1 cellular context compared by ENCODE assay signal in the genomic region with DNA sequence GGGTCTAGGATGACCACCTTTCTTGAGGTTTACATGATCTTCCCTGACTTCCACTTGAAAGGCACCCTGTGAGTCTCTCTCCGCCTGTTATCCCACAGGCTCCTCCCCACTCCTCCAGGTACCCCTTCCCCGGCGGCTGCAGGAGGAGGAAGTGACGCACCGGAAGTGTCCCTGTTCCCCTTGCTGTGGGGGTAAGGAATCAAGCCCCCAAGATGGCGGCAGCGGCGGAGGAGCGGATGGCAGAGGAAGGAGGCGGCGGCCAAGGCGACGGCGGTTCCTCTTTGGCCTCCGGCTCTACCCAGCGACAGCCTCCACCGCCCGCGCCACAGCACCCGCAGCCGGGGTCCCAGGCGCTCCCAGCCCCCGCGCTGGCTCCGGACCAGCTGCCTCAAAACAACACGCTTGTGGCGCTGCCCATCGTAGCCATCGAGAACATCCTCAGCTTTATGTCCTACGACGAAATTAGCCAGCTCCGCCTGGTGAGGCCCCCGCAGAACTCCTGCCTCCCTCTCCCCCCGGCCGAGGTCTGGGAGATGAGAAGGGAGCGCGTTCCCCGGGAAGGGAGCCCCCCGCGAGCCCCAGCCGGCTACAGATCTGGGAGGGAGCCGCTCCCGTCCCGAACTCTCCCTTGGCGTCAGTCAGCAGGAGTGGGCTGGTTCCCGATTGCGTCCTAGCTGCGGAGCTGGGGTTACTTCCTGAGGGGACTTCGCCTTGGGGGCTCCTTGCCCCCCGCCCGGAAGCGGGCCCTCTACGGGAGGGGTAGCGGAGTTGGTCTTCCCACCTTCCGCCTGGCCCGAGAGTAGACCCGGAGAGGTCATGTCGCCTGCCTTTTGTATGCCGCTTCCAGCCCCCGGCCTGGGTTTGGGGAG.
TF ChIP-seq lines count a peak whose summit lies in the region.

A gene with protein sequence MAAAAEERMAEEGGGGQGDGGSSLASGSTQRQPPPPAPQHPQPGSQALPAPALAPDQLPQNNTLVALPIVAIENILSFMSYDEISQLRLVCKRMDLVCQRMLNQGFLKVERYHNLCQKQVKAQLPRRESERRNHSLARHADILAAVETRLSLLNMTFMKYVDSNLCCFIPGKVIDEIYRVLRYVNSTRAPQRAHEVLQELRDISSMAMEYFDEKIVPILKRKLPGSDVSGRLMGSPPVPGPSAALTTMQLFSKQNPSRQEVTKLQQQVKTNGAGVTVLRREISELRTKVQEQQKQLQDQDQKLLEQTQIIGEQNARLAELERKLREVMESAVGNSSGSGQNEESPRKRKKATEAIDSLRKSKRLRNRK (plus strand): TSS at position 194 of the 869 bp plus-strand sequence. CDS start 19 bp downstream, at position 213.

TF ChIP-seq in HepG2, 621 proteins besides CTCF, POLR2A, EP300 and RAD21 (continued from another document and continues in another):
- peak; percentile 64; the same call in 1 of the 2 replicates for TF ChIP-seq SIN3A (IDR thresholded peaks at IDR 0.05; ENCODE audit: borderline replicate concordance, low read depth, low read length)
- TF ChIP-seq, protein P1, sequence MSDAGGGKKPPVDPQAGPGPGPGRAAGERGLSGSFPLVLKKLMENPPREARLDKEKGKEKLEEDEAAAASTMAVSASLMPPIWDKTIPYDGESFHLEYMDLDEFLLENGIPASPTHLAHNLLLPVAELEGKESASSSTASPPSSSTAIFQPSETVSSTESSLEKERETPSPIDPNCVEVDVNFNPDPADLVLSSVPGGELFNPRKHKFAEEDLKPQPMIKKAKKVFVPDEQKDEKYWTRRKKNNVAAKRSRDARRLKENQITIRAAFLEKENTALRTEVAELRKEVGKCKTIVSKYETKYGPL (CRISPR knock-in tag; IDR thresholded peaks at IDR 0.05), result no peak
- no peak for TF ChIP-seq CHD4 (IDR thresholded peaks at IDR 0.05; ENCODE audit: borderline replicate concordance, low read length)
- TF ChIP-seq ZNF75D (CRISPR knock-in tag; IDR thresholded peaks at IDR 0.05; ENCODE audit: borderline replicate concordance), result no peak
- TF ChIP-seq ZNF260 (CRISPR knock-in tag; IDR thresholded peaks at IDR 0.05; ENCODE audit: borderline replicate concordance, low read depth), result no peak
- TF ChIP-seq FOXA1 (IDR thresholded peaks at IDR 0.05), result no peak
- TF ChIP-seq FOXA1 (CRISPR knock-in tag; IDR thresholded peaks at IDR 0.05), result 0 out of 2 replicates have a peak, but pooled peaks have one; percentile 17
- TF ChIP-seq ZIK1 (CRISPR knock-in tag; IDR thresholded peaks at IDR 0.05; ENCODE audit: borderline replicate concordance, low read depth), result peak; percentile 50; the same call in 1 of the 2 replicates
- TF ChIP-seq, protein P2, sequence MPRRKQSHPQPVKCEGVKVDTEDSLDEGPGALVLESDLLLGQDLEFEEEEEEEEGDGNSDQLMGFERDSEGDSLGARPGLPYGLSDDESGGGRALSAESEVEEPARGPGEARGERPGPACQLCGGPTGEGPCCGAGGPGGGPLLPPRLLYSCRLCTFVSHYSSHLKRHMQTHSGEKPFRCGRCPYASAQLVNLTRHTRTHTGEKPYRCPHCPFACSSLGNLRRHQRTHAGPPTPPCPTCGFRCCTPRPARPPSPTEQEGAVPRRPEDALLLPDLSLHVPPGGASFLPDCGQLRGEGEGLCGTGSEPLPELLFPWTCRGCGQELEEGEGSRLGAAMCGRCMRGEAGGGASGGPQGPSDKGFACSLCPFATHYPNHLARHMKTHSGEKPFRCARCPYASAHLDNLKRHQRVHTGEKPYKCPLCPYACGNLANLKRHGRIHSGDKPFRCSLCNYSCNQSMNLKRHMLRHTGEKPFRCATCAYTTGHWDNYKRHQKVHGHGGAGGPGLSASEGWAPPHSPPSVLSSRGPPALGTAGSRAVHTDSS (CRISPR knock-in tag; conservative IDR thresholded peaks at IDR 0.05), result no peak
- 0 out of 2 replicates have a peak, but pooled peaks have one; percentile 34 for TF ChIP-seq DNMT3B (CRISPR knock-in tag; conservative IDR thresholded peaks at IDR 0.05)
- TF ChIP-seq ZNF138 (CRISPR knock-in tag; IDR thresholded peaks at IDR 0.05; ENCODE audit: low read depth), result no peak
- no peak for TF ChIP-seq NPAS2 (CRISPR knock-in tag; IDR thresholded peaks at IDR 0.05; ENCODE audit: borderline replicate concordance)
- TF ChIP-seq FOSL1 (CRISPR knock-in tag; IDR thresholded peaks at IDR 0.05; ENCODE audit: borderline replicate concordance), result no peak
- TF ChIP-seq ZBTB8A (CRISPR knock-in tag; IDR thresholded peaks at IDR 0.05; ENCODE audit: borderline replicate concordance, low read depth), result no peak
- TF ChIP-seq, protein P3, sequence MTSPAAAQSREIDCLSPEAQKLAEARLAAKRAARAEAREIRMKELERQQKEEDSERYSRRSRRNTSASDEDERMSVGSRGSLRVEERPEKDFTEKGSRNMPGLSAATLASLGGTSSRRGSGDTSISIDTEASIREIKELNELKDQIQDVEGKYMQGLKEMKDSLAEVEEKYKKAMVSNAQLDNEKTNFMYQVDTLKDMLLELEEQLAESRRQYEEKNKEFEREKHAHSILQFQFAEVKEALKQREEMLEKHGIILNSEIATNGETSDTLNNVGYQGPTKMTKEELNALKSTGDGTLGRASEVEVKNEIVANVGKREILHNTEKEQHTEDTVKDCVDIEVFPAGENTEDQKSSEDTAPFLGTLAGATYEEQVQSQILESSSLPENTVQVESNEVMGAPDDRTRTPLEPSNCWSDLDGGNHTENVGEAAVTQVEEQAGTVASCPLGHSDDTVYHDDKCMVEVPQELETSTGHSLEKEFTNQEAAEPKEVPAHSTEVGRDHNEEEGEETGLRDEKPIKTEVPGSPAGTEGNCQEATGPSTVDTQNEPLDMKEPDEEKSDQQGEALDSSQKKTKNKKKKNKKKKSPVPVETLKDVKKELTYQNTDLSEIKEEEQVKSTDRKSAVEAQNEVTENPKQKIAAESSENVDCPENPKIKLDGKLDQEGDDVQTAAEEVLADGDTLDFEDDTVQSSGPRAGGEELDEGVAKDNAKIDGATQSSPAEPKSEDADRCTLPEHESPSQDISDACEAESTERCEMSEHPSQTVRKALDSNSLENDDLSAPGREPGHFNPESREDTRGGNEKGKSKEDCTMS (CRISPR knock-in tag; conservative IDR thresholded peaks at IDR 0.05), result no peak
- no peak for TF ChIP-seq NR3C1 (CRISPR knock-in tag; IDR thresholded peaks at IDR 0.05)
- TF ChIP-seq DMAP1 (CRISPR knock-in tag; IDR thresholded peaks at IDR 0.05), result peak; percentile 60; the same call in 1 of the 2 replicates
- TF ChIP-seq, protein P4, sequence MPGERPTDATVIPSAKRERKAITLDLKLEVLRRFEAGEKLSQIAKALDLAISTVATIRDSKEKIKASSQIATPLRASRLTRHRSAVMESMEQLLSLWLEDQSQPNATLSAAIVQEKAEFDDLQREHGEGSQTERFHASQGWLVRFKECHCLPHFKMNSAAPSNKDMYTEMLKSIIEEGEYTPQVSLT (CRISPR knock-in tag; IDR thresholded peaks at IDR 0.05; ENCODE audit: borderline replicate concordance, low read depth), result no peak
- TF ChIP-seq SAFB2 (CRISPR knock-in tag; IDR thresholded peaks at IDR 0.05; ENCODE audit: borderline replicate concordance, low read depth), result no peak
- peak; percentile 77 for TF ChIP-seq SALL1 (CRISPR knock-in tag; IDR thresholded peaks at IDR 0.05)
- TF ChIP-seq ZNF660 (CRISPR knock-in tag; IDR thresholded peaks at IDR 0.05; ENCODE audit: borderline replicate concordance, low read depth), result no peak
- TF ChIP-seq ZNF782 (CRISPR knock-in tag; IDR thresholded peaks at IDR 0.05; ENCODE audit: borderline replicate concordance), result 0 out of 2 replicates have a peak, but pooled peaks have one; percentile 24
- TF ChIP-seq, protein P5, sequence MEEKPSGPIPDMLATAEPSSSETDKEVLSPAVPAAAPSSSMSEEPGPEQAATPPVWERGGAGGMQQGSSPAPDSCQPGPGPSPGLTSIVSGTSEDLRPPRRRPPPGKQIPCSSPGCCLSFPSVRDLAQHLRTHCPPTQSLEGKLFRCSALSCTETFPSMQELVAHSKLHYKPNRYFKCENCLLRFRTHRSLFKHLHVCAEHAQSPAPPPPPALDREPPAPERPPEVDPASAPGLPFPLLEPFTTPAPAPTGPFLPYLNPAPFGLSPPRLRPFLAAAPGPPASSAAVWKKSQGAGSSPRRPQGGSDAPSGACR (CRISPR knock-in tag; IDR thresholded peaks at IDR 0.05), result no peak
- peak; percentile 63 for TF ChIP-seq TEAD3 (CRISPR knock-in tag; optimal IDR thresholded peaks at IDR 0.05; ENCODE audit: borderline replicate concordance)
- no peak for TF ChIP-seq ZNF749 (CRISPR knock-in tag; IDR thresholded peaks at IDR 0.05; ENCODE audit: borderline replicate concordance)
- peak; percentile 90 for TF ChIP-seq SAP130 (CRISPR knock-in tag; IDR thresholded peaks at IDR 0.05; ENCODE audit: low read depth)
- peak in 1 of 2 experiments; percentile 70; a peak in 1 of 4 replicates for TF ChIP-seq KLF16 (CRISPR knock-in tag; IDR thresholded peaks at IDR 0.05)
- no peak for TF ChIP-seq ZNF274 (CRISPR knock-in tag; IDR thresholded peaks at IDR 0.05)
- TF ChIP-seq, protein P6, sequence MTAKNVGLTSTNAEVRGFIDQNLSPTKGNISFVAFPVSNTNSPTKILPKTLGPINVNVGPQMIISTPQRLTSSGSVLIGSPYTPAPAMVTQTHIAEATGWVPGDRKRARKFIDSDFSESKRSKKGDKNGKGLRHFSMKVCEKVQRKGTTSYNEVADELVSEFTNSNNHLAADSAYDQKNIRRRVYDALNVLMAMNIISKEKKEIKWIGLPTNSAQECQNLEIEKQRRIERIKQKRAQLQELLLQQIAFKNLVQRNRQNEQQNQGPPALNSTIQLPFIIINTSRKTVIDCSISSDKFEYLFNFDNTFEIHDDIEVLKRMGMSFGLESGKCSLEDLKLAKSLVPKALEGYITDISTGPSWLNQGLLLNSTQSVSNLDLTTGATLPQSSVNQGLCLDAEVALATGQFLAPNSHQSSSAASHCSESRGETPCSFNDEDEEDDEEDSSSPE (CRISPR knock-in tag; IDR thresholded peaks at IDR 0.05), result peak; percentile 46; the same call in 1 of the 2 replicates
- no peak for TF ChIP-seq SIX4 (CRISPR knock-in tag; IDR thresholded peaks at IDR 0.05)
- TF ChIP-seq, protein P7, sequence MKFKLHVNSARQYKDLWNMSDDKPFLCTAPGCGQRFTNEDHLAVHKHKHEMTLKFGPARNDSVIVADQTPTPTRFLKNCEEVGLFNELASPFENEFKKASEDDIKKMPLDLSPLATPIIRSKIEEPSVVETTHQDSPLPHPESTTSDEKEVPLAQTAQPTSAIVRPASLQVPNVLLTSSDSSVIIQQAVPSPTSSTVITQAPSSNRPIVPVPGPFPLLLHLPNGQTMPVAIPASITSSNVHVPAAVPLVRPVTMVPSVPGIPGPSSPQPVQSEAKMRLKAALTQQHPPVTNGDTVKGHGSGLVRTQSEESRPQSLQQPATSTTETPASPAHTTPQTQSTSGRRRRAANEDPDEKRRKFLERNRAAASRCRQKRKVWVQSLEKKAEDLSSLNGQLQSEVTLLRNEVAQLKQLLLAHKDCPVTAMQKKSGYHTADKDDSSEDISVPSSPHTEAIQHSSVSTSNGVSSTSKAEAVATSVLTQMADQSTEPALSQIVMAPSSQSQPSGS (CRISPR knock-in tag; IDR thresholded peaks at IDR 0.05), result 0 out of 2 replicates have a peak, but pooled peaks have one; percentile 31
- peak; percentile 99 for TF ChIP-seq SRSF1 (optimal IDR thresholded peaks at IDR 0.05; ENCODE audit: low read depth, low read length)
- peak; percentile 56; the same call in 1 of the 2 replicates for TF ChIP-seq KLF12 (CRISPR knock-in tag; IDR thresholded peaks at IDR 0.05; ENCODE audit: borderline replicate concordance)
- no peak for TF ChIP-seq ATF7 (IDR thresholded peaks at IDR 0.05)
- 0 out of 2 replicates have a peak, but pooled peaks have one; percentile 24 for TF ChIP-seq ATF7 (CRISPR knock-in tag; IDR thresholded peaks at IDR 0.05)
- no peak for TF ChIP-seq CC2D1A (CRISPR knock-in tag; IDR thresholded peaks at IDR 0.05)
- TF ChIP-seq, protein P8, sequence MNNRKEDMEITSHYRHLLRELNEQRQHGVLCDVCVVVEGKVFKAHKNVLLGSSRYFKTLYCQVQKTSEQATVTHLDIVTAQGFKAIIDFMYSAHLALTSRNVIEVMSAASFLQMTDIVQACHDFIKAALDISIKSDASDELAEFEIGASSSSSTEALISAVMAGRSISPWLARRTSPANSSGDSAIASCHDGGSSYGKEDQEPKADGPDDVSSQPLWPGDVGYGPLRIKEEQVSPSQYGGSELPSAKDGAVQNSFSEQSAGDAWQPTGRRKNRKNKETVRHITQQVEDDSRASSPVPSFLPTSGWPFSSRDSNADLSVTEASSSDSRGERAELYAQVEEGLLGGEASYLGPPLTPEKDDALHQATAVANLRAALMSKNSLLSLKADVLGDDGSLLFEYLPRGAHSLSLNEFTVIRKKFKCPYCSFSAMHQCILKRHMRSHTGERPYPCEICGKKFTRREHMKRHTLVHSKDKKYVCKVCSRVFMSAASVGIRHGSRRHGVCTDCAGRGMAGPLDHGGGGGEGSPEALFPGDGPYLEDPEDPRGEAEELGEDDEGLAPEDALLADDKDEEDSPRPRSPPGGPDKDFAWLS (CRISPR knock-in tag; IDR thresholded peaks at IDR 0.05; ENCODE audit: borderline replicate concordance), result peak; percentile 25; the same call in 1 of the 2 replicates
- TF ChIP-seq SOX13 (IDR thresholded peaks at IDR 0.05), result no peak; the same call in 1 of the 2 replicates
- peak in 1 of 2 experiments; percentile 50; a peak in 2 of 4 replicates for TF ChIP-seq SOX13 (CRISPR knock-in tag; conservative IDR thresholded peaks at IDR 0.05 in 1 of 2, IDR thresholded peaks at IDR 0.05 in 1 of 2)
- peak; percentile 80; the same call in 1 of the 2 replicates for TF ChIP-seq MAZ (IDR thresholded peaks at IDR 0.05; ENCODE audit: borderline replicate concordance, low read depth, low read length)
- TF ChIP-seq MAZ (CRISPR knock-in tag; IDR thresholded peaks at IDR 0.05; ENCODE audit: low read depth), result peak; percentile 97
- no peak for TF ChIP-seq HES4 (CRISPR knock-in tag; IDR thresholded peaks at IDR 0.05; ENCODE audit: borderline replicate concordance)
- TF ChIP-seq GABPB1 (CRISPR knock-in tag; IDR thresholded peaks at IDR 0.05), result peak; percentile 98
- no peak for TF ChIP-seq RAD51 (IDR thresholded peaks at IDR 0.05; ENCODE audit: borderline replicate concordance)
- 0 out of 2 replicates have a peak, but pooled peaks have one; percentile 36 for TF ChIP-seq FIP1L1 (IDR thresholded peaks at IDR 0.05; ENCODE audit: borderline replicate concordance, insufficient read depth, low read depth, low read length)
- TF ChIP-seq PRMT3 (CRISPR knock-in tag; IDR thresholded peaks at IDR 0.05; ENCODE audit: borderline replicate concordance, low read depth), result no peak
- no peak for TF ChIP-seq ZFP62 (CRISPR knock-in tag; IDR thresholded peaks at IDR 0.05)
- TF ChIP-seq ZNF850 (CRISPR knock-in tag; conservative IDR thresholded peaks at IDR 0.05), result no peak
- 0 out of 2 replicates have a peak, but pooled peaks have one; percentile 49 for TF ChIP-seq ZZZ3 (CRISPR knock-in tag; IDR thresholded peaks at IDR 0.05; ENCODE audit: borderline replicate concordance)
- TF ChIP-seq ARHGAP35 (CRISPR knock-in tag; IDR thresholded peaks at IDR 0.05; ENCODE audit: borderline replicate concordance), result peak; percentile 64; the same call in 1 of the 2 replicates
- no peak for TF ChIP-seq ZNF530 (CRISPR knock-in tag; IDR thresholded peaks at IDR 0.05; ENCODE audit: low read depth)
- peak; percentile 87 for TF ChIP-seq ZNF350 (CRISPR knock-in tag; IDR thresholded peaks at IDR 0.05; ENCODE audit: borderline replicate concordance, low read depth)
- TF ChIP-seq, protein P9, sequence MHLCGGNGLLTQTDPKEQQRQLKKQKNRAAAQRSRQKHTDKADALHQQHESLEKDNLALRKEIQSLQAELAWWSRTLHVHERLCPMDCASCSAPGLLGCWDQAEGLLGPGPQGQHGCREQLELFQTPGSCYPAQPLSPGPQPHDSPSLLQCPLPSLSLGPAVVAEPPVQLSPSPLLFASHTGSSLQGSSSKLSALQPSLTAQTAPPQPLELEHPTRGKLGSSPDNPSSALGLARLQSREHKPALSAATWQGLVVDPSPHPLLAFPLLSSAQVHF (CRISPR knock-in tag; IDR thresholded peaks at IDR 0.05), result no peak
